18 cellular contexts compared by ENCODE assay signal in genomic region chr14:22458737-22459136, GRCh38.
"Had no signal": no experiment of that assay in that cellular context is flagged by ENCODE, and none has a peak within 500 bp of the region (broad histone marks: within the 10 kb centered on the region; RNA-seq: fewer than 3 reads in every experiment).

No MANE protein-coding gene starts in this region.

- H3K27ac Mint-ChIP-seq: activated naive CD4-positive, alpha-beta T cell treated with anti-CD3 and anti-CD28 coated beads for 36 hours; mesothelial cell of epicardium; progenitor cell of endocrine pancreas; stimulated activated naive CD8-positive, alpha-beta T cell treated with anti-CD3 and anti-CD28 coated beads, Interleukin-15, amount 100 ng/mL, for 72 hours; type B pancreatic cell had no signal

- H3K4me1 ChIP-seq: adrenal gland, breast epithelium, heart left ventricle had no signal

- H3K4me3 Mint-ChIP-seq: activated naive CD4-positive, alpha-beta T cell treated with anti-CD3 and anti-CD28 coated beads for 36 hours; mesothelial cell of epicardium; stimulated activated naive CD8-positive, alpha-beta T cell treated with anti-CD3 and anti-CD28 coated beads, Interleukin-15, amount 100 ng/mL, for 72 hours; type B pancreatic cell had no signal

- H3K36me3 ChIP-seq: adrenal gland, breast epithelium, esophagus muscularis mucosa, gastroesophageal sphincter, heart left ventricle, left lung had no signal

- H3K27ac ChIP-seq: adrenal gland, breast epithelium, esophagus muscularis mucosa, gastroesophageal sphincter, heart left ventricle, left lung had no signal

- H3K4me1 Mint-ChIP-seq: stimulated activated naive CD8-positive, alpha-beta T cell treated with anti-CD3 and anti-CD28 coated beads, Interleukin-15, amount 100 ng/mL, for 72 hours had no signal

- H3K9me3 ChIP-seq: adrenal gland, breast epithelium, esophagus muscularis mucosa, gastroesophageal sphincter, heart left ventricle, left lung had no signal

- H3K36me3 Mint-ChIP-seq: mesothelial cell of epicardium had no signal

- H3K27me3 Mint-ChIP-seq: stimulated activated naive CD8-positive, alpha-beta T cell treated with anti-CD3 and anti-CD28 coated beads, Interleukin-15, amount 100 ng/mL, for 72 hours had no signal

- H3K4me3 ChIP-seq: adrenal gland, breast epithelium, esophagus muscularis mucosa, gastroesophageal sphincter, heart left ventricle, left lung had no signal

- DNase-seq: activated naive CD4-positive, alpha-beta T cell treated with anti-CD3 and anti-CD28 coated beads for 36 hours; adrenal gland; cortex of kidney; effector CD4-positive, alpha-beta T cell; heart left ventricle; left lung; stimulated activated CD4-positive, alpha-beta T cell treated with anti-CD3 and anti-CD28 coated beads, Interleukin-12 subunit alpha, Interleukin-12 subunit beta, amount 100 ng/mL, for 4 hours; stimulated activated CD4-positive, alpha-beta T cell treated with anti-CD3 and anti-CD28 coated beads, Interleukin-1b, Interleukin-23, amount 100 ng/mL, for 48 hours; stimulated activated CD8-positive, alpha-beta memory T cell treated with anti-CD3 and anti-CD28 coated beads, Interleukin-4, amount 100 ng/mL, for 48 hours; stimulated activated naive CD8-positive, alpha-beta T cell treated with anti-CD3 and anti-CD28 coated beads, Interleukin-15, amount 100 ng/mL, for 72 hours; T1000 had no signal

- H3K27me3 ChIP-seq: adrenal gland, breast epithelium, esophagus muscularis mucosa, gastroesophageal sphincter, heart left ventricle, left lung had no signal

- ATAC-seq: activated CD4-positive, CD25-positive, alpha-beta regulatory T cell treated with anti-CD3 and anti-CD28 coated beads, Interleukin-2, amount 50 U/mL, for 24 hours; gastroesophageal sphincter; heart left ventricle; left lung; stimulated activated naive CD8-positive, alpha-beta T cell treated with anti-CD3 and anti-CD28 coated beads, Interleukin-15, amount 100 ng/mL, for 72 hours had no signal

- H3K9me3 Mint-ChIP-seq: activated naive CD4-positive, alpha-beta T cell treated with anti-CD3 and anti-CD28 coated beads for 36 hours; stimulated activated naive CD8-positive, alpha-beta T cell treated with anti-CD3 and anti-CD28 coated beads, Interleukin-15, amount 100 ng/mL, for 72 hours; type B pancreatic cell had no signal
